Comparison of ENCODE assay signal across 1 cellular context in the genomic region with DNA sequence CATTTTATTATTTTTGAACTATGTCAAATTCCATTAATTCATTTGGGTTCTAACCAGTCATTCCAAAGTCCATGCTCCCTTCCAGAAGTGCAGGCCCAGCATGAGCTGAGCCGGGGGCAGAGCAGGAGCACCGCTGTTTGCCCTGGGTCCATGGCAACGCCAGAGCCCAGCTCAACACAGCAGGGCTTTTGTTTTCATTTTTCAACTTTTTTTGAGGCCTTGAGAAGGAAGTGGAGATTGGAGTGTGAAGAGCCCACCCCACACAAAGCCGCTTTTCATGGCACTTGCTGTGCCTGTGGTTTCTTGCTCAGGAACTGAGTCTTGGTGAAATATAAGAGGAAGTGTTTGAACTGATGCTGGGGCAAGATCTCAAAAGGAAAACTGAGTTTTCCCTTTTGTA.
TF ChIP-seq lines count a peak whose summit lies in the region.

No MANE protein-coding gene starts in this region.

TF ChIP-seq in HepG2, 621 proteins besides CTCF, POLR2A, EP300 and RAD21 (continued from another document and continues in another):
- TF ChIP-seq, protein P1, sequence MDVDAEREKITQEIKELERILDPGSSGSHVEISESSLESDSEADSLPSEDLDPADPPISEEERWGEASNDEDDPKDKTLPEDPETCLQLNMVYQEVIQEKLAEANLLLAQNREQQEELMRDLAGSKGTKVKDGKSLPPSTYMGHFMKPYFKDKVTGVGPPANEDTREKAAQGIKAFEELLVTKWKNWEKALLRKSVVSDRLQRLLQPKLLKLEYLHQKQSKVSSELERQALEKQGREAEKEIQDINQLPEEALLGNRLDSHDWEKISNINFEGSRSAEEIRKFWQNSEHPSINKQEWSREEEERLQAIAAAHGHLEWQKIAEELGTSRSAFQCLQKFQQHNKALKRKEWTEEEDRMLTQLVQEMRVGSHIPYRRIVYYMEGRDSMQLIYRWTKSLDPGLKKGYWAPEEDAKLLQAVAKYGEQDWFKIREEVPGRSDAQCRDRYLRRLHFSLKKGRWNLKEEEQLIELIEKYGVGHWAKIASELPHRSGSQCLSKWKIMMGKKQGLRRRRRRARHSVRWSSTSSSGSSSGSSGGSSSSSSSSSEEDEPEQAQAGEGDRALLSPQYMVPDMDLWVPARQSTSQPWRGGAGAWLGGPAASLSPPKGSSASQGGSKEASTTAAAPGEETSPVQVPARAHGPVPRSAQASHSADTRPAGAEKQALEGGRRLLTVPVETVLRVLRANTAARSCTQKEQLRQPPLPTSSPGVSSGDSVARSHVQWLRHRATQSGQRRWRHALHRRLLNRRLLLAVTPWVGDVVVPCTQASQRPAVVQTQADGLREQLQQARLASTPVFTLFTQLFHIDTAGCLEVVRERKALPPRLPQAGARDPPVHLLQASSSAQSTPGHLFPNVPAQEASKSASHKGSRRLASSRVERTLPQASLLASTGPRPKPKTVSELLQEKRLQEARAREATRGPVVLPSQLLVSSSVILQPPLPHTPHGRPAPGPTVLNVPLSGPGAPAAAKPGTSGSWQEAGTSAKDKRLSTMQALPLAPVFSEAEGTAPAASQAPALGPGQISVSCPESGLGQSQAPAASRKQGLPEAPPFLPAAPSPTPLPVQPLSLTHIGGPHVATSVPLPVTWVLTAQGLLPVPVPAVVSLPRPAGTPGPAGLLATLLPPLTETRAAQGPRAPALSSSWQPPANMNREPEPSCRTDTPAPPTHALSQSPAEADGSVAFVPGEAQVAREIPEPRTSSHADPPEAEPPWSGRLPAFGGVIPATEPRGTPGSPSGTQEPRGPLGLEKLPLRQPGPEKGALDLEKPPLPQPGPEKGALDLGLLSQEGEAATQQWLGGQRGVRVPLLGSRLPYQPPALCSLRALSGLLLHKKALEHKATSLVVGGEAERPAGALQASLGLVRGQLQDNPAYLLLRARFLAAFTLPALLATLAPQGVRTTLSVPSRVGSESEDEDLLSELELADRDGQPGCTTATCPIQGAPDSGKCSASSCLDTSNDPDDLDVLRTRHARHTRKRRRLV (CRISPR knock-in tag; IDR thresholded peaks at IDR 0.05) = no peak
- TF ChIP-seq FOXM1 (CRISPR knock-in tag; IDR thresholded peaks at IDR 0.05) (no peak), FLYWCH1 (CRISPR knock-in tag; IDR thresholded peaks at IDR 0.05) (no peak), ZNF367 (CRISPR knock-in tag; IDR thresholded peaks at IDR 0.05; ENCODE audit: borderline replicate concordance) (no peak), PAX8 (CRISPR knock-in tag; IDR thresholded peaks at IDR 0.05; ENCODE audit: borderline replicate concordance) (no peak), ZNF776 (CRISPR knock-in tag; IDR thresholded peaks at IDR 0.05) (no peak), ZNF441 (CRISPR knock-in tag; IDR thresholded peaks at IDR 0.05; ENCODE audit: borderline replicate concordance) (no peak), ATAD3A (CRISPR knock-in tag; IDR thresholded peaks at IDR 0.05) (no peak), ZBTB20 (CRISPR knock-in tag; IDR thresholded peaks at IDR 0.05; ENCODE audit: borderline replicate concordance, low read depth) (no peak), POLR2G (IDR thresholded peaks at IDR 0.05; ENCODE audit: low read depth, low read length) (no peak), ZNF431 (CRISPR knock-in tag; IDR thresholded peaks at IDR 0.05; ENCODE audit: borderline replicate concordance, low read depth) (no peak), KDM6A (CRISPR knock-in tag; IDR thresholded peaks at IDR 0.05; ENCODE audit: low read depth) (no peak), SATB2 (CRISPR knock-in tag; IDR thresholded peaks at IDR 0.05) (no peak), RXRA (CRISPR knock-in tag; IDR thresholded peaks at IDR 0.05) (peak; percentile 25; the same call in 1 of the 2 replicates), MTA3 (CRISPR knock-in tag; IDR thresholded peaks at IDR 0.05) (no peak), HNF4G (IDR thresholded peaks at IDR 0.05; ENCODE audit: borderline replicate concordance, low read depth, low read length) (peak; percentile 81), HNF4G (CRISPR knock-in tag; IDR thresholded peaks at IDR 0.05; ENCODE audit: borderline replicate concordance, low read depth) (no peak; the same call in 1 of the 2 replicates), CENPX (CRISPR knock-in tag; IDR thresholded peaks at IDR 0.05) (no peak), NONO (IDR thresholded peaks at IDR 0.05) (no peak), NONO (CRISPR knock-in tag; conservative IDR thresholded peaks at IDR 0.05) (no peak), ZNF878 (CRISPR knock-in tag; IDR thresholded peaks at IDR 0.05) (no peak), RFX3 (CRISPR knock-in tag; IDR thresholded peaks at IDR 0.05) (peak; percentile 77), ZNF781 (CRISPR knock-in tag; IDR thresholded peaks at IDR 0.05; ENCODE audit: borderline replicate concordance, not compliant biosample characterization) (no peak), MED1 (CRISPR knock-in tag; IDR thresholded peaks at IDR 0.05) (peak; percentile 49), PTBP1 (IDR thresholded peaks at IDR 0.05; ENCODE audit: low read depth, low read length, poor library complexity, severe bottlenecking) (no peak)
- TF ChIP-seq, protein P2, sequence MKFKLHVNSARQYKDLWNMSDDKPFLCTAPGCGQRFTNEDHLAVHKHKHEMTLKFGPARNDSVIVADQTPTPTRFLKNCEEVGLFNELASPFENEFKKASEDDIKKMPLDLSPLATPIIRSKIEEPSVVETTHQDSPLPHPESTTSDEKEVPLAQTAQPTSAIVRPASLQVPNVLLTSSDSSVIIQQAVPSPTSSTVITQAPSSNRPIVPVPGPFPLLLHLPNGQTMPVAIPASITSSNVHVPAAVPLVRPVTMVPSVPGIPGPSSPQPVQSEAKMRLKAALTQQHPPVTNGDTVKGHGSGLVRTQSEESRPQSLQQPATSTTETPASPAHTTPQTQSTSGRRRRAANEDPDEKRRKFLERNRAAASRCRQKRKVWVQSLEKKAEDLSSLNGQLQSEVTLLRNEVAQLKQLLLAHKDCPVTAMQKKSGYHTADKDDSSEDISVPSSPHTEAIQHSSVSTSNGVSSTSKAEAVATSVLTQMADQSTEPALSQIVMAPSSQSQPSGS (CRISPR knock-in tag; IDR thresholded peaks at IDR 0.05) = no peak
- TF ChIP-seq, protein P3, sequence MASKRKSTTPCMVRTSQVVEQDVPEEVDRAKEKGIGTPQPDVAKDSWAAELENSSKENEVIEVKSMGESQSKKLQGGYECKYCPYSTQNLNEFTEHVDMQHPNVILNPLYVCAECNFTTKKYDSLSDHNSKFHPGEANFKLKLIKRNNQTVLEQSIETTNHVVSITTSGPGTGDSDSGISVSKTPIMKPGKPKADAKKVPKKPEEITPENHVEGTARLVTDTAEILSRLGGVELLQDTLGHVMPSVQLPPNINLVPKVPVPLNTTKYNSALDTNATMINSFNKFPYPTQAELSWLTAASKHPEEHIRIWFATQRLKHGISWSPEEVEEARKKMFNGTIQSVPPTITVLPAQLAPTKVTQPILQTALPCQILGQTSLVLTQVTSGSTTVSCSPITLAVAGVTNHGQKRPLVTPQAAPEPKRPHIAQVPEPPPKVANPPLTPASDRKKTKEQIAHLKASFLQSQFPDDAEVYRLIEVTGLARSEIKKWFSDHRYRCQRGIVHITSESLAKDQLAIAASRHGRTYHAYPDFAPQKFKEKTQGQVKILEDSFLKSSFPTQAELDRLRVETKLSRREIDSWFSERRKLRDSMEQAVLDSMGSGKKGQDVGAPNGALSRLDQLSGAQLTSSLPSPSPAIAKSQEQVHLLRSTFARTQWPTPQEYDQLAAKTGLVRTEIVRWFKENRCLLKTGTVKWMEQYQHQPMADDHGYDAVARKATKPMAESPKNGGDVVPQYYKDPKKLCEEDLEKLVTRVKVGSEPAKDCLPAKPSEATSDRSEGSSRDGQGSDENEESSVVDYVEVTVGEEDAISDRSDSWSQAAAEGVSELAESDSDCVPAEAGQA (IDR thresholded peaks at IDR 0.05; ENCODE audit: low read depth) = no peak
- TF ChIP-seq, protein P3 (CRISPR knock-in tag; IDR thresholded peaks at IDR 0.05; ENCODE audit: borderline replicate concordance) = no peak
- TF ChIP-seq, protein P4, sequence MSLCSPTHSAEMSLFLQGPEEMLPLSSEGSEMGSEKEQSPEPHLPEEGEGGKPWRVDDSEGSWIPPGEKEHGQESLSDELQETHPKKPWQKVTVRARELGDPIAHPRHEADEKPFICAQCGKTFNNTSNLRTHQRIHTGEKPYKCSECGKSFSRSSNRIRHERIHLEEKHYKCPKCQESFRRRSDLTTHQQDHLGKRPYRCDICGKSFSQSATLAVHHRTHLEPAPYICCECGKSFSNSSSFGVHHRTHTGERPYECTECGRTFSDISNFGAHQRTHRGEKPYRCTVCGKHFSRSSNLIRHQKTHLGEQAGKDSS (CRISPR knock-in tag; IDR thresholded peaks at IDR 0.05; ENCODE audit: borderline replicate concordance, low read depth) = no peak
- TF ChIP-seq, protein P5, sequence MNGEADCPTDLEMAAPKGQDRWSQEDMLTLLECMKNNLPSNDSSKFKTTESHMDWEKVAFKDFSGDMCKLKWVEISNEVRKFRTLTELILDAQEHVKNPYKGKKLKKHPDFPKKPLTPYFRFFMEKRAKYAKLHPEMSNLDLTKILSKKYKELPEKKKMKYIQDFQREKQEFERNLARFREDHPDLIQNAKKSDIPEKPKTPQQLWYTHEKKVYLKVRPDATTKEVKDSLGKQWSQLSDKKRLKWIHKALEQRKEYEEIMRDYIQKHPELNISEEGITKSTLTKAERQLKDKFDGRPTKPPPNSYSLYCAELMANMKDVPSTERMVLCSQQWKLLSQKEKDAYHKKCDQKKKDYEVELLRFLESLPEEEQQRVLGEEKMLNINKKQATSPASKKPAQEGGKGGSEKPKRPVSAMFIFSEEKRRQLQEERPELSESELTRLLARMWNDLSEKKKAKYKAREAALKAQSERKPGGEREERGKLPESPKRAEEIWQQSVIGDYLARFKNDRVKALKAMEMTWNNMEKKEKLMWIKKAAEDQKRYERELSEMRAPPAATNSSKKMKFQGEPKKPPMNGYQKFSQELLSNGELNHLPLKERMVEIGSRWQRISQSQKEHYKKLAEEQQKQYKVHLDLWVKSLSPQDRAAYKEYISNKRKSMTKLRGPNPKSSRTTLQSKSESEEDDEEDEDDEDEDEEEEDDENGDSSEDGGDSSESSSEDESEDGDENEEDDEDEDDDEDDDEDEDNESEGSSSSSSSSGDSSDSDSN (CRISPR knock-in tag; IDR thresholded peaks at IDR 0.05) = no peak
- TF ChIP-seq, protein P6, sequence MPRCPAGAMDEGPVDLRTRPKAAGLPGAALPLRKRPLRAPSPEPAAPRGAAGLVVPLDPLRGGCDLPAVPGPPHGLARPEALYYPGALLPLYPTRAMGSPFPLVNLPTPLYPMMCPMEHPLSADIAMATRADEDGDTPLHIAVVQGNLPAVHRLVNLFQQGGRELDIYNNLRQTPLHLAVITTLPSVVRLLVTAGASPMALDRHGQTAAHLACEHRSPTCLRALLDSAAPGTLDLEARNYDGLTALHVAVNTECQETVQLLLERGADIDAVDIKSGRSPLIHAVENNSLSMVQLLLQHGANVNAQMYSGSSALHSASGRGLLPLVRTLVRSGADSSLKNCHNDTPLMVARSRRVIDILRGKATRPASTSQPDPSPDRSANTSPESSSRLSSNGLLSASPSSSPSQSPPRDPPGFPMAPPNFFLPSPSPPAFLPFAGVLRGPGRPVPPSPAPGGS (CRISPR knock-in tag; IDR thresholded peaks at IDR 0.05) = no peak
- TF ChIP-seq, protein P7, sequence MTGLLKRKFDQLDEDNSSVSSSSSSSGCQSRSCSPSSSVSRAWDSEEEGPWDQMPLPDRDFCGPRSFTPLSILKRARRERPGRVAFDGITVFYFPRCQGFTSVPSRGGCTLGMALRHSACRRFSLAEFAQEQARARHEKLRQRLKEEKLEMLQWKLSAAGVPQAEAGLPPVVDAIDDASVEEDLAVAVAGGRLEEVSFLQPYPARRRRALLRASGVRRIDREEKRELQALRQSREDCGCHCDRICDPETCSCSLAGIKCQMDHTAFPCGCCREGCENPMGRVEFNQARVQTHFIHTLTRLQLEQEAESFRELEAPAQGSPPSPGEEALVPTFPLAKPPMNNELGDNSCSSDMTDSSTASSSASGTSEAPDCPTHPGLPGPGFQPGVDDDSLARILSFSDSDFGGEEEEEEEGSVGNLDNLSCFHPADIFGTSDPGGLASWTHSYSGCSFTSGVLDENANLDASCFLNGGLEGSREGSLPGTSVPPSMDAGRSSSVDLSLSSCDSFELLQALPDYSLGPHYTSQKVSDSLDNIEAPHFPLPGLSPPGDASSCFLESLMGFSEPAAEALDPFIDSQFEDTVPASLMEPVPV (CRISPR knock-in tag; IDR thresholded peaks at IDR 0.05) = no peak
